Comparison of ENCODE assay signal across 21 cellular contexts in the genomic region with DNA sequence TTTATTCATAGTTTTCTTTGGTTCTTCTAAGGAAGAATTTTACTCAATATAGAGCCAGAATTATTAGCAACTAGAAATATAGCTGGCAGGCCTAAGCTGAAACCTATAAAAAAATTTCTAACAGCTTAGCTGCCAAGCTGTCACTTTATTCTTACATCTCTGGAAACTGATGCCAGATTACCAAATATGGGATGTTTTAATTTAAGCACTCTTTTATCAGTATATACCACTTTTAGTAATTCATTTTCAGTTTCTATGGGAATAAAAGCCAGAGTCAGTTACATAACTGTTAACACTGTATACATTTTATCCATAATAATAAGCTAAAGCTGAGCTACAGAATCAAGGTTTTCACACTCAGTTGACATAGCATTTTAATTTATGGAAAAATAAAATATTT.
"Had no signal": no experiment of that assay in that cellular context is flagged by ENCODE, and none has a peak within 500 bp of the region (broad histone marks: within the 10 kb centered on the region; RNA-seq: fewer than 3 reads in every experiment).

No MANE protein-coding gene starts in this region.

- H3K4me2 ChIP-seq: KMS-11, PC-9 had no signal

- H3K4me3 ChIP-seq: K562, PC-9, Peyer's patch, SJCRH30 had no signal

- H3K9me3 ChIP-seq: Peyer's patch, SJCRH30 had no signal

- H3K4me3 Mint-ChIP-seq: IgD-negative memory B cell had no signal

- H3K27me3 Mint-ChIP-seq: IgD-negative memory B cell had no signal

- H2AFZ ChIP-seq: PC-9 had no signal

- H3K9me3 Mint-ChIP-seq: IgD-negative memory B cell had no signal

- H3K4me1 ChIP-seq: Peyer's patch, SJCRH30 had no signal

- H3K9ac ChIP-seq: KMS-11 had no signal

- ATAC-seq: K562, Right ventricle myocardium inferior had no signal

- H3K27ac Mint-ChIP-seq: IgD-negative memory B cell had no signal

- H3K27ac ChIP-seq: HL-60, KMS-11, PC-9, Peyer's patch, SJCRH30 had no signal

- DNase-seq: Kasumi-1; MM.1S; NCI-H1092 treated with DMSO at 0.1 percent for 48 hours; NCI-H1436; NCI-H1930; NCI-H2081; NCI-H2107; NCI-H2227 treated with DMSO at 0.1 percent for 48 hours; NCI-H524; NCI-H526 treated with DMSO at 0.1 percent for 48 hours; NCI-H748 treated with DMSO at 0.1 percent for 48 hours; NK-92 treated with Interleukin-12 subunit alpha and Interleukin-12 subunit beta, amount 100 ng/mL, for 24 hours; PC-9; Peyer's patch; SHP77 treated with DMSO at 0.1 percent for 48 hours; SJCRH30 had no signal

- H3K27me3 ChIP-seq: Peyer's patch, SJCRH30 had no signal
